ENCODE assay signal across 9 cellular contexts in the genomic region with DNA sequence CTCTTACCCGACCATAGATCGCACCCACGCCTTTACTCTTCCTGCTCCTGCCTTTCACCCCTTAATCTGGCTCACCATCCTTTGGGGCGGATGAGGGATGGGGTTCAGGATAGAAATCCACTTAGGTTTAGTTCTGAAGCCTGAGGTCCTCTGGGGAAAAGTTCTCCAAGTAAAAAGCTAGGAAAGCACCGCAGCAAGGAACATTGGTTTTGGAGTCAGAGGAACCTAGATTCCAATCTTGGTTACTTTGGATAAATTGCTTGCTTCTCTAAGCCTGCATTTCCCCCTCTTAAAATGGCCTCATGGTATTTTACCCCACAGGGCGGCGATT. TPM values are rescaled to one million over a fixed set of nuclear protein-coding genes. Genes with fewer than 3 reads are reported as not detected.
DNase-seq lines count a peak whose midpoint lies in the region; ATAC-seq, FAIRE-seq and TF ChIP-seq lines count a peak whose summit lies in the region.
"Had no signal": no experiment of that assay in that cellular context is flagged by ENCODE, and none has a peak within 500 bp of the region (broad histone marks: within the 10 kb centered on the region; RNA-seq: fewer than 3 reads in every experiment).

No MANE protein-coding gene starts in this region.

- peak overlapping the region; percentile 62 for H2AFZ ChIP-seq in parathyroid adenoma

- no peaks in the 10 kb centered on the region for H3K9me3 ChIP-seq in CD4-positive, CD25-positive, alpha-beta regulatory T cell (ENCODE audit: control insufficient read depth in 2 of 2, low read length in 2 of 2)
- H3K9me3 ChIP-seq in NT2/D1 (ENCODE audit: insufficient read depth, low read length) (no peaks in the 10 kb centered on the region), parathyroid adenoma (ENCODE audit: control insufficient read depth, low read length) (no peaks in the 10 kb centered on the region)

- no peak for ATAC-seq in CD4-positive, CD25-positive, alpha-beta regulatory T cell (ENCODE audit: low read depth in 2 of 2)
- peak; percentile 1 for ATAC-seq in effector memory CD8-positive, alpha-beta T cell (replicated peaks)
- ATAC-seq in HG02852 (IDR thresholded peaks at IDR 0.05; ENCODE audit: unreplicated experiment) = no peak

- peak overlapping the region; percentile 51 for H3K4me3 ChIP-seq in CD4-positive, CD25-positive, alpha-beta regulatory T cell (ENCODE audit: low read depth, low read length)
- H3K4me3 ChIP-seq in NT2/D1 (ENCODE audit: insufficient read length, low read depth) (peak overlapping the region; percentile 11), parathyroid adenoma (ENCODE audit: low read depth, low read length) (peak overlapping the region; percentile 63)

- peak overlapping the region; percentile 71 to 92 (median 88) for H3K4me3 Mint-ChIP-seq in CD4-positive, CD25-positive, alpha-beta regulatory T cell
- peak overlapping the region; percentile 76 to 87 for H3K4me3 Mint-ChIP-seq in effector memory CD8-positive, alpha-beta T cell

- H3K27ac ChIP-seq in CD4-positive, CD25-positive, alpha-beta regulatory T cell (ENCODE audit: insufficient read depth, low read length, poor library complexity, severe bottlenecking) = peak overlapping the region; percentile 23
- H3K27ac ChIP-seq in parathyroid adenoma = peak overlapping the region; percentile 44
- H3K27ac ChIP-seq: HL-60 had no signal

- peaks cover 56% of the 10 kb centered on the region for H3K27me3 Mint-ChIP-seq in CD4-positive, CD25-positive, alpha-beta regulatory T cell
- peaks cover 21 to 25% of the 10 kb centered on the region in 2 donors for H3K27me3 Mint-ChIP-seq in effector memory CD8-positive, alpha-beta T cell

- peaks cover 21% of the 10 kb centered on the region for H3K4me1 ChIP-seq in CD4-positive, CD25-positive, alpha-beta regulatory T cell (ENCODE audit: control insufficient read depth, insufficient read depth, low read length, poor library complexity, severe bottlenecking)
- no peaks in the 10 kb centered on the region for H3K4me1 ChIP-seq in NT2/D1 (ENCODE audit: insufficient read depth, insufficient read length)
- no peaks in the 10 kb centered on the region for H3K4me1 ChIP-seq in parathyroid adenoma

- TF ChIP-seq CTCF in parathyroid adenoma (IDR thresholded peaks at IDR 0.05) = no peak

- no peaks in the 10 kb centered on the region for H3K36me3 Mint-ChIP-seq in CD4-positive, CD25-positive, alpha-beta regulatory T cell
- H3K36me3 Mint-ChIP-seq in effector memory CD8-positive, alpha-beta T cell (ENCODE audit: insufficient read depth) = no peaks in the 10 kb centered on the region

- H3K27me3 ChIP-seq in CD4-positive, CD25-positive, alpha-beta regulatory T cell (ENCODE audit: control insufficient read depth, insufficient read depth, low read length) = peaks cover 10% of the 10 kb centered on the region
- H3K27me3 ChIP-seq in NT2/D1 (ENCODE audit: insufficient read depth, insufficient read length) (no peaks in the 10 kb centered on the region), parathyroid adenoma (ENCODE audit: control insufficient read depth, insufficient read depth, low read length) (no peaks in the 10 kb centered on the region)

- H3K4me1 Mint-ChIP-seq in CD4-positive, CD25-positive, alpha-beta regulatory T cell = peaks cover 7 to 26% (median 18%) of the 10 kb centered on the region in 4 donors
- H3K4me1 Mint-ChIP-seq in effector memory CD8-positive, alpha-beta T cell (ENCODE audit: low read depth in 2 of 2) = peaks cover 7 to 15% of the 10 kb centered on the region in 2 donors

- FAIRE-seq in urothelium cell line (lab: Jason Lieb, UNC) = no peak

- no peaks in the 10 kb centered on the region for H3K79me2 ChIP-seq in parathyroid adenoma

- peak overlapping the region in 2 of 3 donors; percentile 52 to 81 for H3K27ac Mint-ChIP-seq in CD4-positive, CD25-positive, alpha-beta regulatory T cell
- H3K27ac Mint-ChIP-seq in effector memory CD8-positive, alpha-beta T cell = no peak overlapping the region

- peak overlapping the region; percentile 69 for H3K4me2 ChIP-seq in parathyroid adenoma (ENCODE audit: low read length)

- H3K9me3 Mint-ChIP-seq in CD4-positive, CD25-positive, alpha-beta regulatory T cell = peaks cover 0 to 2% (median 0%) of the 10 kb centered on the region in 7 donors
- no peaks in the 10 kb centered on the region for H3K9me3 Mint-ChIP-seq in effector memory CD8-positive, alpha-beta T cell

- H3K9ac ChIP-seq in NT2/D1 (ENCODE audit: insufficient read length, low read depth) (peak overlapping the region; percentile 56), parathyroid adenoma (no peak overlapping the region)

- no peaks in the 10 kb centered on the region for H3K36me3 ChIP-seq in CD4-positive, CD25-positive, alpha-beta regulatory T cell (ENCODE audit: control insufficient read depth, insufficient read depth, low read length)
- H3K36me3 ChIP-seq in NT2/D1 (ENCODE audit: insufficient read depth, insufficient read length, low read length) (peaks cover 4% of the 10 kb centered on the region), parathyroid adenoma (ENCODE audit: control insufficient read depth, insufficient read depth, low read length) (no peaks in the 10 kb centered on the region)

- no peak for DNase-seq in CD4-positive, CD25-positive, alpha-beta regulatory T cell
- no peak for DNase-seq in NT2/D1 (ENCODE audit: low read depth, low spot score)
- DNase-seq in effector memory CD8-positive, alpha-beta T cell = no peak
- DNase-seq in T-helper 9 cell = no peak
- no peak for DNase-seq in urothelium cell line (ENCODE audit: low spot score)
- no peak for DNase-seq in effector CD8-positive, alpha-beta T cell (lab: John Stamatoyannopoulos, UW)

RNA-seq across cellular contexts. Expression of a gene that starts 1.0 kb away (rescaled TPM):
- total RNA-seq in CD4-positive, CD25-positive, alpha-beta regulatory T cell = 2.3 TPM
- polyA plus RNA-seq in CD4-positive, CD25-positive, alpha-beta regulatory T cell = under 1 TPM in 3 of 4 donors, not detected in 1; 0.23 to 0.57 (median 0.41) TPM

RNA-seq across cellular contexts. Expression of a gene that starts 46.1 kb away (rescaled TPM):
- total RNA-seq in CD4-positive, CD25-positive, alpha-beta regulatory T cell = 13.8 TPM
- polyA plus RNA-seq in CD4-positive, CD25-positive, alpha-beta regulatory T cell = 1 to 10 TPM; 2.3 to 7.1 (median 3.7) TPM

Comparison
In these comparisons a context has a peak if more than half of its experiments do, and no peak if none do; other contexts are left out.
1. H3K4me3 ChIP-seq: peak in every context shown above with its lines; median percentile 63 in parathyroid adenoma; 51 in CD4-positive, CD25-positive, alpha-beta regulatory T cell; 11 in NT2/D1.
2. H3K27ac Mint-ChIP-seq: peak in CD4-positive, CD25-positive, alpha-beta regulatory T cell (2 of 3); none in effector memory CD8-positive, alpha-beta T cell (0 of 2).